ENCODE assay signal across 15 cellular contexts in genomic region chr14:96203635-96204034, GRCh38. TPM values are rescaled to one million over a fixed set of nuclear protein-coding genes. Genes with fewer than 3 reads are reported as not detected.
A peak's percentile ranks its signal among the peaks of the same experiment; 100 is the strongest.
DNase-seq lines count a peak whose midpoint lies in the region; ATAC-seq, FAIRE-seq and TF ChIP-seq lines count a peak whose summit lies in the region.
"Had no signal": no experiment of that assay in that cellular context is flagged by ENCODE, and none has a peak within 500 bp of the region (broad histone marks: within the 10 kb centered on the region; RNA-seq: fewer than 3 reads in every experiment).

No MANE protein-coding gene starts in this region.

- intact Hi-C loops in posterior vena cava (cut with DNase I): loop anchor here in 1 of 2 donors (10.0 kb wide), 1 partner anchor 1389 kb away; no protein-coding TSS in a partner anchor

- no peaks in the 10 kb centered on the region for H3K36me3 Mint-ChIP-seq in neural progenitor cell

- H3K79me2 ChIP-seq in ACC112 (ENCODE audit: control insufficient read depth, insufficient read depth, low read length, unreplicated experiment): no peaks in the 10 kb centered on the region
- H3K79me2 ChIP-seq in neural progenitor cell (ENCODE audit: low read depth): no peaks in the 10 kb centered on the region

- no peak overlapping the region for H3K4me3 Mint-ChIP-seq in neural progenitor cell
- H3K4me3 Mint-ChIP-seq: activated CD4-positive, alpha-beta memory T cell treated with anti-CD3 and anti-CD28 coated beads, Interleukin-2, amount 10 ng/mL, durations not matched to agents 7 days and 5 days had no signal

- DNase-seq in RPMI7951 (ENCODE audit: low read depth) (peak; percentile 68), neural progenitor cell (ENCODE audit: low spot score) (no peak), SKM-1 treated with dmso at 0.1 percent for 144 hours (lab: John Stamatoyannopoulos, UW; ENCODE audit: unreplicated experiment) (no peak), posterior vena cava (ENCODE audit: low spot score) (no peak), RCC 7860 (ENCODE audit: low spot score) (no peak)
- DNase-seq: activated CD4-positive, alpha-beta memory T cell treated with anti-CD3 and anti-CD28 coated beads, Interleukin-2, amount 10 ng/mL, durations not matched to agents 7 days and 5 days; activated naive CD4-positive, alpha-beta T cell; naive B cell had no signal

- no peak for TF ChIP-seq CTCF in neural progenitor cell (IDR thresholded peaks at IDR 0.05)

- H3K36me3 ChIP-seq in ACC112 (ENCODE audit: insufficient read depth, low read length) (no peaks in the 10 kb centered on the region), neural progenitor cell (no peaks in the 10 kb centered on the region)
- H3K36me3 ChIP-seq: cardiac muscle cell had no signal

- H3K9me3 Mint-ChIP-seq in neural progenitor cell: no peaks in the 10 kb centered on the region
- H3K9me3 Mint-ChIP-seq: activated CD4-positive, alpha-beta memory T cell treated with anti-CD3 and anti-CD28 coated beads, Interleukin-2, amount 10 ng/mL, durations not matched to agents 7 days and 5 days; naive B cell had no signal

- H3K27me3 ChIP-seq in ACC112 (ENCODE audit: insufficient read depth, low read length): no peaks in the 10 kb centered on the region
- peaks cover 31% of the 10 kb centered on the region for H3K27me3 ChIP-seq in neural progenitor cell
- H3K27me3 ChIP-seq: cardiac muscle cell had no signal

- H3K27ac ChIP-seq in ACC112 (ENCODE audit: low read depth, low read length) (no peak overlapping the region), neural progenitor cell (no peak overlapping the region)
- H3K27ac ChIP-seq: cardiac muscle cell had no signal

- H3K4me1 Mint-ChIP-seq in neural progenitor cell: peaks cover 13% of the 10 kb centered on the region

- H3K4me3 ChIP-seq in ACC112 (ENCODE audit: low read depth, low read length) (0 out of 2 replicates have a peak overlapping the region, but pooled peaks have one; percentile 81), neural progenitor cell (no peak overlapping the region)

- H3K4me1 ChIP-seq in ACC112 (ENCODE audit: control insufficient read depth, insufficient read depth, low read length, unreplicated experiment): peaks cover 20% of the 10 kb centered on the region
- H3K4me1 ChIP-seq in neural progenitor cell: peaks cover 10% of the 10 kb centered on the region

- H4K20me1 ChIP-seq in neural progenitor cell (ENCODE audit: low read depth): no peaks in the 10 kb centered on the region

- H3F3A ChIP-seq in neural progenitor cell (ENCODE audit: low read depth): no peaks in the 10 kb centered on the region

- H3K9me3 ChIP-seq in neural progenitor cell (ENCODE audit: low read depth): no peaks in the 10 kb centered on the region

- peaks cover 8% of the 10 kb centered on the region for H3K27me3 Mint-ChIP-seq in neural progenitor cell (ENCODE audit: insufficient read depth, low read depth)

- no peak overlapping the region for H3K27ac Mint-ChIP-seq in neural progenitor cell
- H3K27ac Mint-ChIP-seq: activated CD4-positive, alpha-beta memory T cell treated with anti-CD3 and anti-CD28 coated beads, Interleukin-2, amount 10 ng/mL, durations not matched to agents 7 days and 5 days; naive B cell had no signal

- H2AFZ ChIP-seq in ACC112 (ENCODE audit: low read length, unreplicated experiment) (peak overlapping the region; percentile 70), neural progenitor cell (replicated peaks) (peak overlapping the region; percentile 74)

- peak overlapping the region; percentile 75 for H3K4me2 ChIP-seq in neural progenitor cell

- H3K9ac ChIP-seq in neural progenitor cell: no peak overlapping the region

- FAIRE-seq in RCC 7860 (lab: Jason Lieb, UNC): no peak
- FAIRE-seq: D721Med had no signal

- ATAC-seq in esophagus mucosa (peak; percentile 50), HG03139 (IDR thresholded peaks at IDR 0.05; ENCODE audit: unreplicated experiment) (no peak)

RNA-seq across cellular contexts. Expression of gene BDKRB2, which starts 1.0 kb away (rescaled TPM):
- 13.1 and 15.9 TPM in 2 replicates for total RNA-seq in RPMI7951 (2014; rRNA removed; shearing (Covaris generic))
- total RNA-seq in esophagus mucosa (22.1 TPM), neural progenitor cell (ENCODE audit: low replicate concordance) (0.37 TPM in 2 replicates), posterior vena cava (10 to 100 TPM in 1 of 2 donors, 1 to 10 TPM in 1; 4.6 to 10.3 TPM)
- total RNA-seq: activated CD4-positive, alpha-beta memory T cell treated with anti-CD3 and anti-CD28 coated beads, Interleukin-2, amount 10 ng/mL, durations not matched to agents 7 days and 5 days; T-helper 1 cell treated with Interleukin-12 subunit alpha and Interleukin-12 subunit beta and Interleukin-4 antibody, amounts not matched to agents 30 ng/mL and 1 ng/mL, for 36 hours had no signal

RNA-seq across cellular contexts. Expression of gene BDKRB1, which starts 52.4 kb away (rescaled TPM):
- 7.1 and 9.2 TPM in 2 replicates for total RNA-seq in RPMI7951 (2014; rRNA removed; shearing (Covaris generic))
- total RNA-seq in esophagus mucosa: 6.1 TPM
- not detected in 2 replicates for total RNA-seq in neural progenitor cell (ENCODE audit: low replicate concordance)
- under 1 TPM; 0.24 to 0.56 TPM for total RNA-seq in posterior vena cava
- total RNA-seq: A673; activated CD4-positive, alpha-beta memory T cell treated with anti-CD3 and anti-CD28 coated beads, Interleukin-2, amount 10 ng/mL, durations not matched to agents 7 days and 5 days; T-helper 1 cell treated with Interleukin-12 subunit alpha and Interleukin-12 subunit beta and Interleukin-4 antibody, amounts not matched to agents 30 ng/mL and 1 ng/mL, for 36 hours had no signal
